22 cellular contexts compared by ENCODE assay signal in genomic region chr14:34837801-34838322, GRCh38. TPM values are rescaled to one million over a fixed set of nuclear protein-coding genes. Genes with fewer than 3 reads are reported as not detected.
DNase-seq lines count a peak whose midpoint lies in the region; ATAC-seq, FAIRE-seq and TF ChIP-seq lines count a peak whose summit lies in the region.
"Had no signal": no experiment of that assay in that cellular context is flagged by ENCODE, and none has a peak within 500 bp of the region (broad histone marks: within the 10 kb centered on the region; RNA-seq: fewer than 3 reads in every experiment).

No MANE protein-coding gene starts in this region.

- peaks cover 3% of the 10 kb centered on the region for H3K4me1 ChIP-seq in osteoblast (ENCODE audit: insufficient read depth, low read length)

- FAIRE-seq in D721Med (lab: Jason Lieb, UNC) = peak; percentile 63
- FAIRE-seq: urothelium cell line had no signal

- H3K79me2 ChIP-seq in osteoblast (ENCODE audit: insufficient read depth, low read length) = peaks cover 49% of the 10 kb centered on the region

- intact Hi-C loops in activated CD4-positive, alpha-beta T cell treated with anti-CD3 and anti-CD28 coated beads, Interleukin-2, amount 10 ng/mL, durations not matched to agents 24 days and 14 days (cut with micrococcal nuclease) = no loop called here

- H3K4me1 Mint-ChIP-seq in stimulated activated memory B cell treated with anti-CD40 and anti-IgM and Interleukin-4, amounts not matched to agents 10 μg/mL and 1 μg/mL and 100 μg/mL, for 72 hours = peaks cover 28% of the 10 kb centered on the region
- H3K4me1 Mint-ChIP-seq in activated CD4-positive, alpha-beta T cell treated with anti-CD3 and anti-CD28 coated beads, Interleukin-2, amount 10 ng/mL, durations not matched to agents 24 days and 14 days = peaks cover 17% of the 10 kb centered on the region

- no peaks in the 10 kb centered on the region for H3K9me3 ChIP-seq in osteoblast (ENCODE audit: low read depth, low read length)
- H3K9me3 ChIP-seq: sigmoid colon, stomach had no signal

- DNase-seq in D721Med (ENCODE audit: insufficient read length, low spot score) = no peak
- peak; percentile 97 for DNase-seq in SK-MEL-5 (ENCODE audit: low read depth, low spot score)
- DNase-seq in fibroblast of pulmonary artery (ENCODE audit: low read depth) = peak; percentile 22
- DNase-seq in osteoblast (ENCODE audit: insufficient read length, low spot score, missing footprints) = peak; percentile 75
- DNase-seq in KBM-7 = no peak
- DNase-seq in activated CD4-positive, alpha-beta T cell treated with anti-CD3 and anti-CD28 coated beads, Interleukin-2, amount 10 ng/mL, durations not matched to agents 24 days and 14 days = no peak
- DNase-seq in NCI-H1092 (lab: John Stamatoyannopoulos, UW) = no peak
- DNase-seq: activated CD4-positive, alpha-beta T cell treated with anti-CD3 and anti-CD28 coated beads for 4 hours; activated CD8-positive, alpha-beta memory T cell treated with anti-CD3 and anti-CD28 coated beads, Interleukin-2, amount 50 U/mL, for 4 hours; activated effector memory CD4-positive, alpha-beta T cell treated with Interleukin-2 at 50 U/mL for 16 hours; endodermal cell; H7; hippocampal formation; mesendoderm; NCI-H1105; NCI-H2171 treated with DMSO at 0.1 percent for 48 hours; NCI-H774; PC-9; sigmoid colon; stomach had no signal

- H2AFZ ChIP-seq in osteoblast (ENCODE audit: low read length) = no peak overlapping the region
- H2AFZ ChIP-seq: PC-9 had no signal

- no peaks in the 10 kb centered on the region for H3K36me3 ChIP-seq in osteoblast (ENCODE audit: insufficient read depth, low read length)
- H3K36me3 ChIP-seq: sigmoid colon had no signal

- in situ Hi-C loops in SK-MEL-5 (cut with HindIII; ENCODE audit: low pct_unique_long_range_greater_than_20kb, low sequenced_read_pairs) = no loop called here
- in situ Hi-C loops in KBM-7 (cut with MboI; ENCODE audit: low pct_unique_long_range_greater_than_20kb, low sequenced_read_pairs) = no loop called here

- TF ChIP-seq CTCF in D721Med (IDR thresholded peaks at IDR 0.05; ENCODE audit: insufficient read depth, missing control alignments) = no peak
- TF ChIP-seq CTCF in fibroblast of pulmonary artery (IDR thresholded peaks at IDR 0.05; ENCODE audit: low read length, missing control alignments) = no peak
- TF ChIP-seq CTCF in osteoblast (IDR thresholded peaks at IDR 0.05; ENCODE audit: extremely low read depth, low read depth, low read length) = no peak

- H3K27ac Mint-ChIP-seq in stimulated activated memory B cell treated with anti-CD40 and anti-IgM and Interleukin-4, amounts not matched to agents 10 μg/mL and 1 μg/mL and 100 μg/mL, for 72 hours = no peak overlapping the region
- H3K27ac Mint-ChIP-seq in activated CD4-positive, alpha-beta T cell treated with anti-CD3 and anti-CD28 coated beads, Interleukin-2, amount 10 ng/mL, durations not matched to agents 24 days and 14 days = no peak overlapping the region
- H3K27ac Mint-ChIP-seq: endodermal cell had no signal

- peaks cover 15% of the 10 kb centered on the region for H3K36me3 Mint-ChIP-seq in stimulated activated memory B cell treated with anti-CD40 and anti-IgM and Interleukin-4, amounts not matched to agents 10 μg/mL and 1 μg/mL and 100 μg/mL, for 72 hours
- peaks cover 29% of the 10 kb centered on the region for H3K36me3 Mint-ChIP-seq in activated CD4-positive, alpha-beta T cell treated with anti-CD3 and anti-CD28 coated beads, Interleukin-2, amount 10 ng/mL, durations not matched to agents 24 days and 14 days (ENCODE audit: low read depth)

- peaks cover 6% of the 10 kb centered on the region for H4K20me1 ChIP-seq in osteoblast (ENCODE audit: insufficient read depth, low read length)

- no peaks in the 10 kb centered on the region for H3K27me3 Mint-ChIP-seq in stimulated activated memory B cell treated with anti-CD40 and anti-IgM and Interleukin-4, amounts not matched to agents 10 μg/mL and 1 μg/mL and 100 μg/mL, for 72 hours
- no peaks in the 10 kb centered on the region for H3K27me3 Mint-ChIP-seq in activated CD4-positive, alpha-beta T cell treated with anti-CD3 and anti-CD28 coated beads, Interleukin-2, amount 10 ng/mL, durations not matched to agents 24 days and 14 days

- H3K27ac ChIP-seq in osteoblast (ENCODE audit: low read depth, low read length) = no peak overlapping the region
- H3K27ac ChIP-seq: PC-9, sigmoid colon, stomach had no signal

- H3K4me3 ChIP-seq in fibroblast of pulmonary artery (replicated peaks; ENCODE audit: low read depth, low read length) = no peak overlapping the region
- H3K4me3 ChIP-seq in osteoblast (ENCODE audit: insufficient read depth, low read length) = no peak overlapping the region
- H3K4me3 ChIP-seq: PC-9, sigmoid colon, stomach had no signal

- H3K4me2 ChIP-seq in osteoblast (ENCODE audit: insufficient read depth, low read length) = no peak overlapping the region
- H3K4me2 ChIP-seq: PC-9 had no signal

- ATAC-seq in stimulated activated memory B cell treated with anti-CD40 and anti-IgM and Interleukin-4, amounts not matched to agents 10 μg/mL and 1 μg/mL and 100 μg/mL, for 72 hours = no peak

- no peak overlapping the region for H3K4me3 Mint-ChIP-seq in stimulated activated memory B cell treated with anti-CD40 and anti-IgM and Interleukin-4, amounts not matched to agents 10 μg/mL and 1 μg/mL and 100 μg/mL, for 72 hours
- H3K4me3 Mint-ChIP-seq in activated CD4-positive, alpha-beta T cell treated with anti-CD3 and anti-CD28 coated beads, Interleukin-2, amount 10 ng/mL, durations not matched to agents 24 days and 14 days = no peak overlapping the region
- H3K4me3 Mint-ChIP-seq: endodermal cell had no signal

- no peaks in the 10 kb centered on the region for H3K27me3 ChIP-seq in osteoblast (ENCODE audit: insufficient read depth, low read length)
- H3K27me3 ChIP-seq: sigmoid colon, stomach had no signal

- H3K9me3 Mint-ChIP-seq in stimulated activated memory B cell treated with anti-CD40 and anti-IgM and Interleukin-4, amounts not matched to agents 10 μg/mL and 1 μg/mL and 100 μg/mL, for 72 hours = no peaks in the 10 kb centered on the region
- H3K9me3 Mint-ChIP-seq in activated CD4-positive, alpha-beta T cell treated with anti-CD3 and anti-CD28 coated beads, Interleukin-2, amount 10 ng/mL, durations not matched to agents 24 days and 14 days = no peaks in the 10 kb centered on the region
- H3K9me3 Mint-ChIP-seq: endodermal cell had no signal

RNA-seq across cellular contexts. Expression of gene BAZ1A, which starts 37.3 kb away (rescaled TPM):
- total RNA-seq in SK-MEL-5 (2014; rRNA removed; shearing (Covaris generic)) = 27.5 and 33.3 TPM in 2 replicates
- 16.2 and 17.2 TPM in 2 replicates for polyA plus RNA-seq in SK-MEL-5 (2015; cell fraction: cytosol; rRNA removed)
- polyA plus RNA-seq in SK-MEL-5 (2015; cell fraction: nucleus; rRNA removed) = 46.4 and 47.7 TPM in 2 replicates
- 23.9 and 25.9 TPM in 2 replicates for total RNA-seq in osteoblast
- total RNA-seq in activated CD4-positive, alpha-beta T cell treated with anti-CD3 and anti-CD28 coated beads, Interleukin-2, amount 10 ng/mL, durations not matched to agents 24 days and 14 days = 89.7 TPM in 2 replicates

Comparison
In these comparisons a context has a peak if more than half of its experiments do, and no peak if none do; other contexts are left out.
1. DNase-seq: peak in SK-MEL-5 (single experiment), fibroblast of pulmonary artery (single experiment) and osteoblast (single experiment); none in D721Med (single experiment), KBM-7 (single experiment), activated CD4-positive, alpha-beta T cell treated with anti-CD3 and anti-CD28 coated beads, Interleukin-2, amount 10 ng/mL, durations not matched to agents 24 days and 14 days (single experiment) and NCI-H1092 (single experiment).